Comparison of ENCODE assay signal across 1 cellular context in genomic region chr9:133044661-133045060, GRCh38.
TF ChIP-seq lines count a peak whose summit lies in the region.

No MANE protein-coding gene starts in this region.

TF ChIP-seq in K562, 482 proteins besides CTCF, POLR2A, EP300 and RAD21:
- TF ChIP-seq EGR1 (conservative IDR thresholded peaks at IDR 0.05): 0 out of 2 replicates have a peak, but pooled peaks have one; percentile 16
- TF ChIP-seq ZNF445 (CRISPR knock-in tag; IDR thresholded peaks at IDR 0.05; ENCODE audit: low read depth): no peak
